In the genomic region with DNA sequence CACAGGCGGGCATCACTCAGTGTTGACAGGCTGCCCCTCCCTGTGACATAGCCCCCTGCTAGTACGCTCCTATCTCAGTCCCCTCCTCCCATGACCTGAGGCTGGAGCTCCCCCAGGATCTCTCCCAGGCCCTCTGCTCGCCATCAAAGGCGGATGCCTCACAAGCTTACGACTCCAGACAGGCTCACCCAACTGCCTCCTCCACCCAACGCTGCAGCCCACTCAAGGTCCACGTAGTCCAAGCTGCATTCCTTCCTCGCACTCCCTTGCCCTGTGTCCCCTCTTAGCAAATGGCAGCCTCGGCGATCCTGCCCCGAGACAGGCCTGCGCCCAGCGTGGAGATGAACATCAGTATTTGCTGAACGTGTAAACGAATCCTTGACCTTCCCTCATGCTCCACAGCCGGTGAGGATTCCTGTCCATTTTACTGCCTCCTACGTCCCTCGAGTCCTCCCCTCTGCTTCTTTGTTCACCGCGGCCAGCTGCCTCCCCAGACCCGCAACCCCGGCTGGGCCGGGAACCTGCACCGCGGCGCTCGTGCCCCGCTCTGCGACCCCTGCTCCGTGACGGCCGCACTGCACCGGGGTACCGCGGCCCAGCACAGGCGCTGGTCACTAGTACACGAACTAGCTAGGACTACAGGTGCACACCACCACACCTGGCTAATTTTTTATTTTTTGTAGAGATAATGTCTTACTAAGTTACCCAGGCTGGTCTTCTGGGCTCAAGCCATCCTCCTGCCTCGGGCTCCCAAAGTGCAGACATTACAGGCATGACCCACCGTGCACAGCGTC, we compare ENCODE assay signal across 8 cellular contexts. TPM values are rescaled to one million over a fixed set of nuclear protein-coding genes. Genes with fewer than 3 reads are reported as not detected.
A peak's percentile ranks its signal among the peaks of the same experiment; 100 is the strongest.
DNase-seq lines count a peak whose midpoint lies in the region; ATAC-seq and TF ChIP-seq lines count a peak whose summit lies in the region.
"Had no signal": no experiment of that assay in that cellular context is flagged by ENCODE, and none has a peak within 500 bp of the region (broad histone marks: within the 10 kb centered on the region; RNA-seq: fewer than 3 reads in every experiment).

No MANE protein-coding gene starts in this region.

- H3K4me1 ChIP-seq in RWPE2 (ENCODE audit: insufficient read depth, poor library complexity, severe bottlenecking) (no peaks in the 10 kb centered on the region), prostate gland (replicated peaks) (peaks cover 3% of the 10 kb centered on the region)

- peak; percentile 11 for DNase-seq in HEK293T (ENCODE audit: extremely low spot score)
- DNase-seq in RWPE2 (ENCODE audit: low spot score), result no peak
- no peak for DNase-seq in fibroblast of mammary gland (ENCODE audit: low read depth)
- DNase-seq in prostate gland (ENCODE audit: low spot score), result no peak
- DNase-seq in KBM-7, result no peak

- peaks cover 23% of the 10 kb centered on the region for H3K36me3 ChIP-seq in RWPE2 (ENCODE audit: low read depth)
- no peaks in the 10 kb centered on the region for H3K36me3 ChIP-seq in prostate gland

- intact Hi-C loops in prostate gland (cut with DNase I), result no loop called here

- peak; percentile 13 for ATAC-seq in GM18505 (IDR thresholded peaks at IDR 0.05; ENCODE audit: unreplicated experiment)
- no peak; the same call in 2 of the 3 replicates for ATAC-seq in RWPE2 (ENCODE audit: low read depth)
- ATAC-seq in GM18858 (IDR thresholded peaks at IDR 0.05; ENCODE audit: unreplicated experiment), result no peak

- H3K27me3 ChIP-seq in RWPE2 (ENCODE audit: insufficient read depth, poor library complexity, severe bottlenecking) (no peaks in the 10 kb centered on the region), prostate gland (replicated peaks; ENCODE audit: insufficient read depth) (no peaks in the 10 kb centered on the region)

- TF ChIP-seq CTCF in RWPE2 (IDR thresholded peaks at IDR 0.05; ENCODE audit: poor library complexity, severe bottlenecking) (no peak), fibroblast of mammary gland (conservative IDR thresholded peaks at IDR 0.05; ENCODE audit: control insufficient read depth, insufficient read depth, low read depth, low read length) (no peak), prostate gland (IDR thresholded peaks at IDR 0.05) (no peak)

- WGBS in prostate gland, result 12% methylated on average over 40 of the region's 40 CpGs

- POLR2A ChIA-PET in HEK293T (lab: Yijun Ruan, JAX), result interaction anchor here (0.7 to 4.9 kb wide), 4 partner anchors 13 to 76 kb away, joined by 3 to 46 read pairs (median 14); partner anchors contain the start of genes IFT20, POLDIP2 and TNFAIP1

- CTCF ChIA-PET in HEK293T (lab: Yijun Ruan, JAX), result interaction anchor here (1.1 kb wide), 1 partner anchor 18 kb away, joined by 3 read pairs; the partner anchor contains the start of genes IFT20 and TNFAIP1

- peak overlapping the region; percentile 53 for H3K4me3 ChIP-seq in RWPE2 (ENCODE audit: severe bottlenecking)
- H3K4me3 ChIP-seq in fibroblast of mammary gland (ENCODE audit: control insufficient read depth, low read depth, low read length), result peak overlapping the region; percentile 88
- peak overlapping the region; percentile 45 to 50 for H3K4me3 ChIP-seq in prostate gland

- TF ChIP-seq POLR2A in GM18505 (IDR thresholded peaks at IDR 0.05; ENCODE audit: borderline replicate concordance, extremely low read depth, insufficient read depth, insufficient read length) (no peak), prostate gland (IDR thresholded peaks at IDR 0.05) (no peak)

- H3K9me3 ChIP-seq in RWPE2 (ENCODE audit: severe bottlenecking) (no peaks in the 10 kb centered on the region), prostate gland (no peaks in the 10 kb centered on the region)

- H3K27ac ChIP-seq in RWPE2 (ENCODE audit: poor library complexity, severe bottlenecking) (peak overlapping the region; percentile 64), prostate gland (no peak overlapping the region)

- in situ Hi-C loops in KBM-7 (cut with MboI; ENCODE audit: low pct_unique_long_range_greater_than_20kb, low sequenced_read_pairs), result no loop called here

TF ChIP-seq in HEK293T, 16 proteins besides CTCF, POLR2A, EP300 and RAD21:
- no peak for TF ChIP-seq ZNF384 (IDR thresholded peaks at IDR 0.05)
- no peak for TF ChIP-seq SUZ12 (IDR thresholded peaks at IDR 0.05)
- TF ChIP-seq CTBP1 (IDR thresholded peaks at IDR 0.05; ENCODE audit: borderline replicate concordance), result no peak
- no peak for TF ChIP-seq TARDBP (IDR thresholded peaks at IDR 0.05)
- no peak for TF ChIP-seq FOXA1 (IDR thresholded peaks at IDR 0.05)
- TF ChIP-seq FOXM1 (IDR thresholded peaks at IDR 0.05; ENCODE audit: borderline replicate concordance), result no peak
- no peak for TF ChIP-seq HDGF (IDR thresholded peaks at IDR 0.05; ENCODE audit: borderline replicate concordance)
- no peak for TF ChIP-seq NFRKB (IDR thresholded peaks at IDR 0.05)

RNA-seq across cellular contexts. Expression of gene TMEM97, which starts 0.8 kb away (rescaled TPM):
- total RNA-seq in prostate gland, result 100 to 1,000 TPM in 1 of 2 donors, 10 to 100 TPM in 1; 11.8 to 127 TPM

RNA-seq across cellular contexts. Expression of gene IFT20, which starts 17.1 kb away (rescaled TPM):
- total RNA-seq in prostate gland, result 10 to 100 TPM; 45.2 to 55.0 TPM

RNA-seq across cellular contexts. Expression of gene TNFAIP1, which starts 17.4 kb away (rescaled TPM):
- total RNA-seq in prostate gland, result 10 to 100 TPM; 32.2 to 63.1 TPM

RNA-seq across cellular contexts. Expression of gene POLDIP2, which starts 39.2 kb away (rescaled TPM):
- 100 to 1,000 TPM in 1 of 2 donors, 10 to 100 TPM in 1; 94.4 to 140 TPM for total RNA-seq in prostate gland

RNA-seq across cellular contexts. Expression of gene SEBOX, which starts 46.8 kb away (rescaled TPM):
- not detected for total RNA-seq in prostate gland
- total RNA-seq: temporal lobe had no signal
